ENCODE assay signal across 10 cellular contexts in the genomic region with DNA sequence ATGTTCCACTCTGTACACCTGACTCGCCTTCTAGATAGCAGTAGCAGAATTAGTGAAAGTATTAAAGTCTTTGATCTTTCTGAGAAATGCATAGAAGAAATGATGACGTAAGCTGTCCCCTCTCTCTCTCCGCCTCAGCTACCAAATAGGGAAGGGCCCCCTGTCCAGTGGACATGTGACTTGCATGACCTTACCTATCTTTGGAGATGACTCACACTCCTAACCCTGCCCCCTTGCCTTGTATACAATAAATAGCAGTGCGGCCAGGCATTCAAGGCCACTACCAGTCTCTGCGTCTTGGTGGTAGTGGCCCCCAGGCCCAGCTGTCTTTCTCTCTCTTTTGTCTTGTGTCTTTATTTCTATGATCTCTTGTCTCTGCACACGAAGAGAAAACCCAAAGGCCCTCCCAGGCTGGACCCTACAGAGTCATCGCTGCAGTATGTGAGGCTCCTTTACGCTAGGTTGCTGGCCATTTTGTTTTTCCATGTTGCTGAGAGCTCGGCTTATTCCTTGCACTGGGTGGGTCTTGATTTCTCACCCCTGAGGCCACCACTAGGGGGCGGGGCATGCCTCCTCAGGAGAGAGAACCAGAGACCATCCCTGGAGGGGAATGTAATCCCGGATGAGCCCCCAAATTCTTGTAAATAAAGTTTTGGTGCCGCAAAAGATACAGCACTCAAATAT. TPM values are rescaled to one million over a fixed set of nuclear protein-coding genes. Genes with fewer than 3 reads are reported as not detected.
DNase-seq lines count a peak whose midpoint lies in the region; ATAC-seq, FAIRE-seq and TF ChIP-seq lines count a peak whose summit lies in the region.
"Had no signal": no experiment of that assay in that cellular context is flagged by ENCODE, and none has a peak within 500 bp of the region (broad histone marks: within the 10 kb centered on the region; RNA-seq: fewer than 3 reads in every experiment).

No MANE protein-coding gene starts in this region.

- H3K4me3 ChIP-seq in iPS-18a (ENCODE audit: low read length) (peak overlapping the region; percentile 45), kidney (ENCODE audit: low read length in 2 of 2) (no peak overlapping the region)

- H3K27me3 ChIP-seq in iPS-18a (ENCODE audit: control insufficient read depth, insufficient read depth, low read length): no peaks in the 10 kb centered on the region
- H3K27me3 ChIP-seq: stomach had no signal

- peaks cover 33% of the 10 kb centered on the region for H3K4me1 ChIP-seq in iPS-18a (ENCODE audit: control insufficient read depth, low read depth, low read length)
- no peaks in the 10 kb centered on the region for H3K4me1 ChIP-seq in kidney (ENCODE audit: control insufficient read depth in 1 of 2, insufficient read depth in 1 of 2, low read depth in 1 of 2, low read length in 2 of 2)

- H3K9me3 ChIP-seq in iPS-18a (ENCODE audit: control insufficient read depth, low read depth, low read length) (no peaks in the 10 kb centered on the region), kidney (ENCODE audit: control insufficient read depth in 1 of 2, low read length in 2 of 2) (peaks cover 0 to 7% of the 10 kb centered on the region in 2 donors)

- DNase-seq in COR-L47 (lab: John Stamatoyannopoulos, UW): peak; percentile 12
- peak; percentile 0 for DNase-seq in GM20000 (ENCODE audit: low spot score)
- peak; percentile 68 for DNase-seq in RPMI8226
- no peak for DNase-seq in kidney

- no peak for ATAC-seq in GM21723 (IDR thresholded peaks at IDR 0.05; ENCODE audit: unreplicated experiment)
- no peak for ATAC-seq in HG03378 (IDR thresholded peaks at IDR 0.05; ENCODE audit: unreplicated experiment)
- ATAC-seq in HG03135 (IDR thresholded peaks at IDR 0.05; ENCODE audit: unreplicated experiment): no peak

- H3K36me3 ChIP-seq in iPS-18a (ENCODE audit: control insufficient read depth, low read depth, low read length) (no peaks in the 10 kb centered on the region), kidney (ENCODE audit: control insufficient read depth in 1 of 2, insufficient read depth in 2 of 2, low read length in 2 of 2) (no peaks in the 10 kb centered on the region)
- H3K36me3 ChIP-seq: stomach had no signal

- H3K27ac ChIP-seq in iPS-18a (ENCODE audit: low read length) (peak overlapping the region; percentile 64), kidney (ENCODE audit: low read depth in 2 of 2, low read length in 2 of 2) (no peak overlapping the region)
- H3K27ac ChIP-seq: SK-N-MC had no signal

- intact Hi-C loops in kidney (cut with DNase I): no loop called here

- no peak for FAIRE-seq in kidney (lab: Jason Lieb, UNC)

- peak overlapping the region; percentile 42 for H3K9ac ChIP-seq in iPS-18a (ENCODE audit: low read length)
- no peak overlapping the region for H3K9ac ChIP-seq in kidney (ENCODE audit: low read length in 2 of 2)

- TF ChIP-seq CTCF in GM20000 (IDR thresholded peaks at IDR 0.05; ENCODE audit: extremely low read depth, missing control alignments): no peak
- no peak for TF ChIP-seq CTCF in kidney (IDR thresholded peaks at IDR 0.05; ENCODE audit: borderline replicate concordance, extremely low read depth, insufficient read depth)

RNA-seq across cellular contexts. Expression of gene ZBTB8B, which starts 16.0 kb away (rescaled TPM):
- 0.03 TPM for total RNA-seq in kidney
- polyA plus RNA-seq in kidney (ENCODE audit: insufficient read depth, low read depth, low replicate concordance): 0.06 TPM

RNA-seq across cellular contexts. Expression of gene BSDC1, which starts 54.7 kb away (rescaled TPM):
- total RNA-seq in kidney: 61.7 TPM
- polyA plus RNA-seq in kidney (ENCODE audit: insufficient read depth, low read depth, low replicate concordance): 40.2 TPM
